In the genomic region with DNA sequence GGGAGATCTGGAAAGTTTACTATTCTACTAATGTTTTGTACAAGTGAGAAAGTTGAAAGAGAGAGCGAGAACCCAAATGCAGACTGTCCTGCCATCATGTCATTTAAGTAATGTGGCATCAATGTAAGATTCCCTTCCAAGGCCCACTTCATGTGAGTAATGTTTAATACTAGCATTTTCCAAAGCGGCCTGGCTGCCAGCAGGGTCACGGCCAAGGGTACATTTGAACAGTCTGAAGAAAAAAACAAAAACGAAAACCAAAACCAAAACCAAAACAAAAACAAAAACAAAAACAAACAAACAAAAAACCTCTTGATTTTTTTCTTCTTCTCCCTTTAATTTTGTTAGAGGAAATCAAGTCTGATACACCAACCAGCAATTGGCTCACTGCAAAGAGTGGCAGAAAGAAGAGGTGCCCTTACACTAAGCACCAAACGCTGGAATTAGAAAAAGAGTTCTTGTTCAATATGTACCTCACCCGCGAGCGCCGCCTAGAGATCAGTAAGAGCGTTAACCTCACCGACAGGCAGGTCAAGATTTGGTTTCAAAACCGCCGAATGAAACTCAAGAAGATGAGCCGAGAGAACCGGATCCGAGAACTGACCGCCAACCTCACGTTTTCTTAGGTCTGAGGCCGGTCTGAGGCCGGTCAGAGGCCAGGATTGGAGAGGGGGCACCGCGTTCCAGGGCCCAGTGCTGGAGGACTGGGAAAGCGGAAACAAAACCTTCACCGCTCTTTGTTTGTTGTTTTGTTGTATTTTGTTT, we compare ENCODE assay signal across 1 cellular context.
TF ChIP-seq lines count a peak whose summit lies in the region.

No MANE protein-coding gene starts in this region.

TF ChIP-seq in H1, 55 proteins besides CTCF, POLR2A, EP300 and RAD21:
- TF ChIP-seq TCF12 (IDR thresholded peaks at IDR 0.05; ENCODE audit: low read depth, low read length) (0 out of 2 replicates have a peak, but pooled peaks have one; percentile 9), RNF2 (IDR thresholded peaks at IDR 0.05; ENCODE audit: borderline replicate concordance, low read depth, low read length, missing control alignments, poor library complexity, severe bottlenecking) (peak; percentile 39), NANOG (IDR thresholded peaks at IDR 0.05; ENCODE audit: insufficient read depth, low read depth, low read length, poor library complexity, severe bottlenecking) (no peak), MAX (IDR thresholded peaks at IDR 0.05) (no peak), TAF7 (optimal IDR thresholded peaks at IDR 0.05; ENCODE audit: borderline replicate concordance, low read depth, low read length) (no peak)
